16 cellular contexts compared by ENCODE assay signal in genomic region chr12:24996820-24997219, GRCh38. TPM values are rescaled to one million over a fixed set of nuclear protein-coding genes. Genes with fewer than 3 reads are reported as not detected.
A peak's percentile ranks its signal among the peaks of the same experiment; 100 is the strongest.
DNase-seq lines count a peak whose midpoint lies in the region; ATAC-seq and TF ChIP-seq lines count a peak whose summit lies in the region.
"Had no signal": no experiment of that assay in that cellular context is flagged by ENCODE, and none has a peak within 500 bp of the region (broad histone marks: within the 10 kb centered on the region; RNA-seq: fewer than 3 reads in every experiment).

No MANE protein-coding gene starts in this region.

- no peak for DNase-seq in SK-N-SH
- DNase-seq in OCI-LY7 (ENCODE audit: low spot score), result peak; percentile 45
- no peak for DNase-seq in SW480 (ENCODE audit: low spot score)
- no peak for DNase-seq in left lung
- no peak for DNase-seq in iPS-NIHi11 (ENCODE audit: low spot score)
- DNase-seq: COR-L47, DMS153, H9, NCI-H1436 treated with DMSO at 0.1 percent for 48 hours, NCI-H2227 treated with DMSO at 0.1 percent for 48 hours, Peyer's patch, SHP77 had no signal

- H3K27ac ChIP-seq in SK-N-SH (ENCODE audit: low read depth in 2 of 2, low read length in 1 of 2) (no peak overlapping the region), OCI-LY7 (ENCODE audit: low read depth, low read length, poor library complexity, severe bottlenecking) (peak overlapping the region; percentile 98), left lung (no peak overlapping the region)

- POLR2A ChIA-PET in SK-N-SH (lab: Yijun Ruan, JAX) (no interaction called here), OCI-LY7 (lab: Charles Lee) (interaction anchor here (0.6 to 17.9 kb wide), 14 partner anchors 9 to 840 kb away, joined by 3 to 911 read pairs (median 6); a partner anchor contains a TSS)

- peaks cover 3 to 14% of the 10 kb centered on the region in 2 experiments; a peak in 3 of 4 replicates for H3K4me1 ChIP-seq in SK-N-SH (ENCODE audit: control insufficient read depth in 1 of 2, insufficient read depth in 2 of 2, low read depth in 1 of 2, low read length in 1 of 2)
- peaks cover 98% of the 10 kb centered on the region for H3K4me1 ChIP-seq in OCI-LY7 (ENCODE audit: insufficient read depth, low read length, poor library complexity, severe bottlenecking)
- H3K4me1 ChIP-seq in left lung, result peaks cover 0 to 8% of the 10 kb centered on the region in 2 donors
- H3K4me1 ChIP-seq: Peyer's patch had no signal

- H3K36me3 ChIP-seq in SK-N-SH (replicated peaks in 1 of 2; ENCODE audit: control insufficient read depth in 1 of 2, insufficient read depth in 2 of 2, low read length in 1 of 2) (no peaks in the 10 kb centered on the region), OCI-LY7 (ENCODE audit: insufficient read depth, low read length) (no peaks in the 10 kb centered on the region), left lung (no peaks in the 10 kb centered on the region)
- H3K36me3 ChIP-seq: Peyer's patch had no signal

- no peak overlapping the region for H2AFZ ChIP-seq in SK-N-SH (ENCODE audit: low read depth)
- peak overlapping the region; percentile 9; the same call in 1 of the 2 replicates for H2AFZ ChIP-seq in OCI-LY7 (ENCODE audit: low read length)

- H3F3A ChIP-seq in SK-N-SH (replicated peaks; ENCODE audit: insufficient read depth), result peaks cover 19% of the 10 kb centered on the region

- H3K9me2 ChIP-seq in SK-N-SH (no peaks in the 10 kb centered on the region), OCI-LY7 (ENCODE audit: insufficient read depth, low read length) (no peaks in the 10 kb centered on the region)

- H3K4me1 Mint-ChIP-seq in stimulated activated memory B cell treated with anti-CD40 and anti-IgM and Interleukin-4, amounts not matched to agents 10 μg/mL and 1 μg/mL and 100 μg/mL, for 72 hours, result peaks cover 66% of the 10 kb centered on the region

- H3K79me2 ChIP-seq in SK-N-SH (ENCODE audit: insufficient read depth) (no peaks in the 10 kb centered on the region), OCI-LY7 (ENCODE audit: insufficient read depth, low read depth, low read length) (peaks cover 60% of the 10 kb centered on the region; the same call in 1 of the 2 replicates)

- no peak overlapping the region for H3K9ac ChIP-seq in SK-N-SH

- 87% methylated on average over 5 of the region's 5 CpGs for WGBS in SK-N-SH (ENCODE audit: low lambda C conversion rate)

- H4K20me1 ChIP-seq in SK-N-SH (ENCODE audit: insufficient read depth) (peaks cover 4% of the 10 kb centered on the region; the same call in 1 of the 2 replicates), OCI-LY7 (ENCODE audit: insufficient read depth, low read length) (no peaks in the 10 kb centered on the region)

- H3K4me3 Mint-ChIP-seq in stimulated activated memory B cell treated with anti-CD40 and anti-IgM and Interleukin-4, amounts not matched to agents 10 μg/mL and 1 μg/mL and 100 μg/mL, for 72 hours, result peak overlapping the region; percentile 71
- H3K4me3 Mint-ChIP-seq: CD14-positive monocyte, H9 had no signal

- H3K27me3 Mint-ChIP-seq in stimulated activated memory B cell treated with anti-CD40 and anti-IgM and Interleukin-4, amounts not matched to agents 10 μg/mL and 1 μg/mL and 100 μg/mL, for 72 hours, result no peaks in the 10 kb centered on the region

- H3K27me3 ChIP-seq in SK-N-SH (ENCODE audit: insufficient read depth) (no peaks in the 10 kb centered on the region; the same call in 1 of the 2 replicates), left lung (no peaks in the 10 kb centered on the region)
- H3K27me3 ChIP-seq: Peyer's patch had no signal

- intact Hi-C loops in OCI-LY7 (cut with micrococcal nuclease; ENCODE audit: unreplicated experiment), result loop anchor here (1.0 kb wide), 1 partner anchor 55 kb away; a partner anchor contains a TSS
- intact Hi-C loops in left lung (cut with DNase I), result no loop called here

- H3K4me3 ChIP-seq in SK-N-SH (ENCODE audit: low read depth in 2 of 2, low read length in 1 of 2) (no peak overlapping the region), OCI-LY7 (ENCODE audit: low read depth, low read length, poor library complexity, severe bottlenecking) (peak overlapping the region; percentile 63), left lung (no peak overlapping the region)
- H3K4me3 ChIP-seq: Peyer's patch had no signal

- H3K4me2 ChIP-seq in SK-N-SH (peak overlapping the region; percentile 59; the same call in 1 of the 2 replicates), OCI-LY7 (ENCODE audit: low read length) (peak overlapping the region; percentile 93)

- no peaks in the 10 kb centered on the region for H3K36me3 Mint-ChIP-seq in stimulated activated memory B cell treated with anti-CD40 and anti-IgM and Interleukin-4, amounts not matched to agents 10 μg/mL and 1 μg/mL and 100 μg/mL, for 72 hours
- H3K36me3 Mint-ChIP-seq: CD14-positive monocyte had no signal

- H3K9me3 Mint-ChIP-seq in stimulated activated memory B cell treated with anti-CD40 and anti-IgM and Interleukin-4, amounts not matched to agents 10 μg/mL and 1 μg/mL and 100 μg/mL, for 72 hours, result no peaks in the 10 kb centered on the region
- H3K9me3 Mint-ChIP-seq: CD14-positive monocyte, H9 had no signal

- H3K27ac Mint-ChIP-seq in stimulated activated memory B cell treated with anti-CD40 and anti-IgM and Interleukin-4, amounts not matched to agents 10 μg/mL and 1 μg/mL and 100 μg/mL, for 72 hours, result peak overlapping the region; percentile 93
- H3K27ac Mint-ChIP-seq: H9 had no signal

- H3K9me3 ChIP-seq in SK-N-SH (no peaks in the 10 kb centered on the region), OCI-LY7 (ENCODE audit: low read length) (no peaks in the 10 kb centered on the region), left lung (no peaks in the 10 kb centered on the region)
- H3K9me3 ChIP-seq: Peyer's patch had no signal

- CTCF ChIA-PET in SK-N-SH (lab: Yijun Ruan, JAX), result interaction anchor here (0.7 kb wide), 1 partner anchor 38 kb away, joined by 3 read pairs; no protein-coding TSS in a partner anchor
- CTCF ChIA-PET in OCI-LY7 (lab: Charles Lee; ENCODE audit: unreplicated experiment), result interaction anchor here (0.9 to 2.3 kb wide), 5 partner anchors 29 to 59 kb away, joined by 3 to 12 read pairs (median 4); no protein-coding TSS in a partner anchor

- TF ChIP-seq CTCF in SK-N-SH (IDR thresholded peaks at IDR 0.05), result no peak
- TF ChIP-seq CTCF in OCI-LY7 (conservative IDR thresholded peaks at IDR 0.05; ENCODE audit: low read length), result no peak
- no peak for TF ChIP-seq CTCF in left lung (IDR thresholded peaks at IDR 0.05)

- no peak for TF ChIP-seq EP300 in SK-N-SH (IDR thresholded peaks at IDR 0.05; ENCODE audit: borderline replicate concordance in 1 of 2, low read depth in 1 of 2, low read length in 1 of 2)

- peak; percentile 22 for TF ChIP-seq POLR2A in GM15510 (IDR thresholded peaks at IDR 0.05; ENCODE audit: borderline replicate concordance, extremely low read depth, insufficient read length)

- BruUV-seq in OCI-LY7 (replicated peaks; lab: Mats Ljungman, UMichigan), result no TSS peak

- TF ChIP-seq RAD21 in SK-N-SH (IDR thresholded peaks at IDR 0.05; ENCODE audit: low read length), result no peak

- no peak for ATAC-seq in SK-N-SH treated with all-trans-retinoic acid at 6 μM for 48 hours
- peak; percentile 28 for ATAC-seq in stimulated activated memory B cell treated with anti-CD40 and anti-IgM and Interleukin-4, amounts not matched to agents 10 μg/mL and 1 μg/mL and 100 μg/mL, for 72 hours
- ATAC-seq in left lung, result no peak

TF ChIP-seq in SK-N-SH, 30 proteins besides CTCF, POLR2A, EP300 and RAD21 (continues in another document):
- TF ChIP-seq MEF2A (IDR thresholded peaks at IDR 0.05; ENCODE audit: borderline replicate concordance, low read depth), result no peak
- no peak for TF ChIP-seq MXI1 (IDR thresholded peaks at IDR 0.05; ENCODE audit: low read depth, low read length)
- TF ChIP-seq, protein P1, sequence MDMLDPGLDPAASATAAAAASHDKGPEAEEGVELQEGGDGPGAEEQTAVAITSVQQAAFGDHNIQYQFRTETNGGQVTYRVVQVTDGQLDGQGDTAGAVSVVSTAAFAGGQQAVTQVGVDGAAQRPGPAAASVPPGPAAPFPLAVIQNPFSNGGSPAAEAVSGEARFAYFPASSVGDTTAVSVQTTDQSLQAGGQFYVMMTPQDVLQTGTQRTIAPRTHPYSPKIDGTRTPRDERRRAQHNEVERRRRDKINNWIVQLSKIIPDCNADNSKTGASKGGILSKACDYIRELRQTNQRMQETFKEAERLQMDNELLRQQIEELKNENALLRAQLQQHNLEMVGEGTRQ (IDR thresholded peaks at IDR 0.05; ENCODE audit: borderline replicate concordance, low read depth, low read length), result no peak
- no peak for TF ChIP-seq RCOR1 (IDR thresholded peaks at IDR 0.05; ENCODE audit: low read length)
- no peak for TF ChIP-seq RXRA (IDR thresholded peaks at IDR 0.05; ENCODE audit: borderline replicate concordance, low read depth)
- TF ChIP-seq POLR2AphosphoS5 (IDR thresholded peaks at IDR 0.05; ENCODE audit: low read depth, low read length), result no peak

TF ChIP-seq in SK-N-SH treated with all-trans-retinoic acid at 6 μM for 48 hours, 23 proteins besides CTCF, POLR2A, EP300 and RAD21 (continues in another document):
- no peak for TF ChIP-seq OSR1 (CRISPR knock-in tag; IDR thresholded peaks at IDR 0.05)
- TF ChIP-seq, protein P2, sequence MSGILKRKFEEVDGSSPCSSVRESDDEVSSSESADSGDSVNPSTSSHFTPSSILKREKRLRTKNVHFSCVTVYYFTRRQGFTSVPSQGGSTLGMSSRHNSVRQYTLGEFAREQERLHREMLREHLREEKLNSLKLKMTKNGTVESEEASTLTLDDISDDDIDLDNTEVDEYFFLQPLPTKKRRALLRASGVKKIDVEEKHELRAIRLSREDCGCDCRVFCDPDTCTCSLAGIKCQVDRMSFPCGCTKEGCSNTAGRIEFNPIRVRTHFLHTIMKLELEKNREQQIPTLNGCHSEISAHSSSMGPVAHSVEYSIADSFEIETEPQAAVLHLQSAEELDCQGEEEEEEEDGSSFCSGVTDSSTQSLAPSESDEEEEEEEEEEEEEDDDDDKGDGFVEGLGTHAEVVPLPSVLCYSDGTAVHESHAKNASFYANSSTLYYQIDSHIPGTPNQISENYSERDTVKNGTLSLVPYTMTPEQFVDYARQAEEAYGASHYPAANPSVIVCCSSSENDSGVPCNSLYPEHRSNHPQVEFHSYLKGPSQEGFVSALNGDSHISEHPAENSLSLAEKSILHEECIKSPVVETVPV (CRISPR knock-in tag; IDR thresholded peaks at IDR 0.05), result no peak
- TF ChIP-seq ZNF8 (CRISPR knock-in tag; IDR thresholded peaks at IDR 0.05), result no peak
- no peak for TF ChIP-seq ISL1 (CRISPR knock-in tag; IDR thresholded peaks at IDR 0.05)

RNA-seq across cellular contexts. Expression of gene BCAT1, which starts 47.9 kb away (rescaled TPM):
- polyA plus RNA-seq in SK-N-SH (2012; rRNA removed), result 7.7 and 9.1 TPM in 2 replicates
- polyA plus RNA-seq in SK-N-SH (2012; cell fraction: cytosol; rRNA removed), result 12.2 and 12.4 TPM in 2 replicates
- polyA plus RNA-seq in SK-N-SH (2012; cell fraction: nucleus; rRNA removed), result 7.0 and 12.2 TPM in 2 replicates
- total RNA-seq in OCI-LY7 (2014; rRNA removed; shearing (Covaris generic)), result 116 and 121 TPM in 2 replicates
- total RNA-seq in OCI-LY7 (2022) (194 and 207 TPM in 2 replicates), left lung (100 to 1,000 TPM in 1 of 2 donors, 10 to 100 TPM in 1; 74.7 to 131 TPM)
